In genomic region chr7:130140551-130141160, GRCh38 we compare ENCODE assay signal across 8 cellular contexts.
DNase-seq lines count a peak whose midpoint lies in the region; ATAC-seq and TF ChIP-seq lines count a peak whose summit lies in the region.

No MANE protein-coding gene starts in this region.

- no peaks in the 10 kb centered on the region for H3K27me3 Mint-ChIP-seq in activated naive CD8-positive, alpha-beta T cell treated with anti-CD3 and anti-CD28 coated beads for 36 hours

- no peak for TF ChIP-seq CTCF in psoas muscle (IDR thresholded peaks at IDR 0.05)

- intact Hi-C loops in right cardiac atrium (cut with DNase I) (no loop called here), psoas muscle (cut with DNase I) (no loop called here)

- no peak overlapping the region for H3K27ac Mint-ChIP-seq in activated naive CD8-positive, alpha-beta T cell treated with anti-CD3 and anti-CD28 coated beads for 36 hours

- peak; percentile 22 to 39 for ATAC-seq in right cardiac atrium
- peak in 1 of 4 donors; percentile 49 for ATAC-seq in psoas muscle
- no peak for ATAC-seq in GM21717 (IDR thresholded peaks at IDR 0.05; ENCODE audit: unreplicated experiment)
- no peak for ATAC-seq in HG02840 (IDR thresholded peaks at IDR 0.05; ENCODE audit: low FRiP score, unreplicated experiment)

- WGBS in right cardiac atrium: 85% methylated on average over 47 of the region's 47 CpGs
- WGBS in psoas muscle, 3 donors: 77 to 86% (median 84%) methylated on average over 45 to 47 of the region's 47 CpGs

- H3K9me3 ChIP-seq in right cardiac atrium (ENCODE audit: control insufficient read depth, low read length) (no peaks in the 10 kb centered on the region), psoas muscle (no peaks in the 10 kb centered on the region)

- peaks cover 12% of the 10 kb centered on the region for H3K4me1 Mint-ChIP-seq in activated naive CD8-positive, alpha-beta T cell treated with anti-CD3 and anti-CD28 coated beads for 36 hours

- H3K4me3 ChIP-seq in GM08714 (ENCODE audit: low read length): peak overlapping the region; percentile 8; the same call in 1 of the 2 replicates
- no peak overlapping the region for H3K4me3 ChIP-seq in right cardiac atrium (ENCODE audit: low read length)
- peak overlapping the region; percentile 55 for H3K4me3 ChIP-seq in psoas muscle

- H3K4me3 Mint-ChIP-seq in activated naive CD8-positive, alpha-beta T cell treated with anti-CD3 and anti-CD28 coated beads for 36 hours: peak overlapping the region; percentile 60

- no peak for DNase-seq in activated naive CD8-positive, alpha-beta T cell treated with anti-CD3 and anti-CD28 coated beads for 36 hours
- DNase-seq in right cardiac atrium (peak; percentile 29 to 70 (median 67)), psoas muscle (peak in 1 of 2 donors; percentile 67), NCI-H510A (lab: John Stamatoyannopoulos, UW) (no peak)
- no peak for DNase-seq in central memory CD4-positive, alpha-beta T cell

- H3K9me3 Mint-ChIP-seq in activated naive CD8-positive, alpha-beta T cell treated with anti-CD3 and anti-CD28 coated beads for 36 hours: no peaks in the 10 kb centered on the region

- no peaks in the 10 kb centered on the region for H3K4me1 ChIP-seq in right cardiac atrium (ENCODE audit: control insufficient read depth, insufficient read depth, low read length)
- H3K4me1 ChIP-seq in psoas muscle: no peaks in the 10 kb centered on the region

- H3K27me3 ChIP-seq in right cardiac atrium (ENCODE audit: control insufficient read depth, insufficient read depth) (no peaks in the 10 kb centered on the region), psoas muscle (ENCODE audit: insufficient read depth in 3 of 3, low read length in 2 of 3) (no peaks in the 10 kb centered on the region)

- H3K36me3 Mint-ChIP-seq in activated naive CD8-positive, alpha-beta T cell treated with anti-CD3 and anti-CD28 coated beads for 36 hours: peaks cover 10% of the 10 kb centered on the region

- H3K27ac ChIP-seq in right cardiac atrium (ENCODE audit: low read length) (no peak overlapping the region), psoas muscle (peak overlapping the region; percentile 46)

- H3K36me3 ChIP-seq in psoas muscle (ENCODE audit: insufficient read depth in 1 of 2, low read depth in 1 of 2): peaks cover 0 to 23% of the 10 kb centered on the region in 2 donors

Comparison
In these comparisons a context has a peak if more than half of its experiments do, and no peak if none do; other contexts are left out.
1. DNase-seq: peak in right cardiac atrium (3 of 3); none in activated naive CD8-positive, alpha-beta T cell treated with anti-CD3 and anti-CD28 coated beads for 36 hours (single experiment), NCI-H510A (single experiment) and central memory CD4-positive, alpha-beta T cell (single experiment).
2. ATAC-seq: peak in right cardiac atrium (2 of 2); none in GM21717 (single experiment) and HG02840 (single experiment).